ENCODE assay signal across 28 cellular contexts in the genomic region with DNA sequence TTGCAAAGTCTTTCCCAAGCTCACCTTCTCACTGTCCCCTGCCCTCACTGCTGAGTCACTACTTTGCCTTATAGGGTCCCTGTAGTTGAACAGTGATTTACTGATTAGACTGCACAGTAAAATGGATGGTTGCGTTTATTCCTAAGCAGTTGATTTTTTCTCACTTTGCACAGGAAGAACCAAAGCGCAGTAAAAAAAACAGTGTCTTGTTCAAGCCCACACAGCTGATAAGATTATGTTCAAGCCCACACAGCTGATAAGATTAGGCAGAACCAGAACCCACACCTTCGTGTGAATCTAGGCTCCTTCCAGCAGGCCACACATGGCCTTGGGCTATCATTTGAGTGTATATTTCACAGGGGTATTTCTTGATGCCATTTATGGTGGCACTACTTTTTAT.
DNase-seq lines count a peak whose midpoint lies in the region; ATAC-seq, FAIRE-seq and TF ChIP-seq lines count a peak whose summit lies in the region.
"Had no signal": no experiment of that assay in that cellular context is flagged by ENCODE, and none has a peak within 500 bp of the region (broad histone marks: within the 10 kb centered on the region; RNA-seq: fewer than 3 reads in every experiment).

No MANE protein-coding gene starts in this region.

- peak overlapping the region; percentile 100 for H3K27ac Mint-ChIP-seq in astrocyte (ENCODE audit: unreplicated experiment)
- H3K27ac Mint-ChIP-seq: activated naive CD4-positive, alpha-beta T cell treated with anti-CD3 and anti-CD28 coated beads, Interleukin-2, amount 10 ng/mL, durations not matched to agents 7 days and 5 days; CD8-positive, alpha-beta T cell; mesothelial cell of epicardium; natural killer cell treated with Interleukin-12 subunit alpha and Interleukin-12 subunit beta and Interleukin-15 and Interleukin-18, amount 100 ng/mL, for 72 hours; stimulated activated naive B cell treated with anti-CD40 and anti-IgM and Interleukin-4, amounts not matched to agents 10 μg/mL and 1 μg/mL and 100 μg/mL, for 72 hours had no signal

- peaks cover 31% of the 10 kb centered on the region for H3K4me1 Mint-ChIP-seq in astrocyte (ENCODE audit: low read depth, unreplicated experiment)
- H3K4me1 Mint-ChIP-seq: activated naive CD4-positive, alpha-beta T cell treated with anti-CD3 and anti-CD28 coated beads, Interleukin-2, amount 10 ng/mL, durations not matched to agents 7 days and 5 days had no signal

- H4K20me1 ChIP-seq in astrocyte (ENCODE audit: insufficient read depth, low read length) (no peaks in the 10 kb centered on the region), hepatocyte (ENCODE audit: insufficient read depth, poor library complexity, severe bottlenecking) (no peaks in the 10 kb centered on the region), smooth muscle cell (ENCODE audit: low read depth) (no peaks in the 10 kb centered on the region)

- ATAC-seq in mucosa of descending colon, result no peak
- ATAC-seq in GM21717 (IDR thresholded peaks at IDR 0.05; ENCODE audit: unreplicated experiment), result no peak
- ATAC-seq: CD8-positive, alpha-beta T cell; heart left ventricle; HepG2; left colon; natural killer cell treated with Interleukin-12 subunit alpha and Interleukin-12 subunit beta and Interleukin-15 and Interleukin-18, amount 100 ng/mL, for 72 hours; stimulated activated naive B cell treated with anti-CD40 and anti-IgM and Interleukin-4, amounts not matched to agents 10 μg/mL and 1 μg/mL and 100 μg/mL, for 72 hours had no signal

- peaks cover 26% of the 10 kb centered on the region for H3F3A ChIP-seq in smooth muscle cell (ENCODE audit: low read depth)

- H3K36me3 ChIP-seq in HUES6 (ENCODE audit: control insufficient read depth, insufficient read depth, low read length) (no peaks in the 10 kb centered on the region), astrocyte (ENCODE audit: insufficient read depth, low read length) (no peaks in the 10 kb centered on the region), hepatocyte (replicated peaks; ENCODE audit: insufficient read depth, low read depth) (no peaks in the 10 kb centered on the region), smooth muscle cell (ENCODE audit: low read depth) (no peaks in the 10 kb centered on the region), mucosa of descending colon (ENCODE audit: low read depth) (no peaks in the 10 kb centered on the region)
- H3K36me3 ChIP-seq: cardiac muscle cell, heart left ventricle, ovary had no signal

- H2AFZ ChIP-seq in astrocyte (ENCODE audit: low read depth, low read length), result no peak overlapping the region
- H2AFZ ChIP-seq in hepatocyte, result no peak overlapping the region
- H2AFZ ChIP-seq in smooth muscle cell (ENCODE audit: low read depth), result no peak overlapping the region

- H3K9me3 ChIP-seq in HUES6 (ENCODE audit: control insufficient read depth, insufficient read depth, low read depth, low read length), result peaks cover 13% of the 10 kb centered on the region
- H3K9me3 ChIP-seq in astrocyte (ENCODE audit: insufficient read depth, low read depth, low read length), result peaks cover 2% of the 10 kb centered on the region
- H3K9me3 ChIP-seq in hepatocyte (ENCODE audit: low read depth), result no peaks in the 10 kb centered on the region
- no peaks in the 10 kb centered on the region for H3K9me3 ChIP-seq in smooth muscle cell (replicated peaks; ENCODE audit: low read depth)
- H3K9me3 ChIP-seq in mucosa of descending colon, result no peaks in the 10 kb centered on the region
- H3K9me3 ChIP-seq: ovary, testis had no signal

- DNase-seq in astrocyte (ENCODE audit: low read depth) (peak; percentile 12), hepatocyte (ENCODE audit: low spot score) (no peak), smooth muscle cell (lab: John Stamatoyannopoulos, UW; ENCODE audit: unreplicated experiment) (no peak), mucosa of descending colon (no peak), putamen (ENCODE audit: low spot score) (no peak)
- DNase-seq: activated CD4-positive, alpha-beta T cell treated with anti-CD3 and anti-CD28 coated beads for 1 hour; activated naive CD4-positive, alpha-beta T cell treated with anti-CD3 and anti-CD28 coated beads, Interleukin-2, amount 10 ng/mL, durations not matched to agents 7 days and 5 days; CD8-positive, alpha-beta T cell; cortex of kidney; heart left ventricle; left colon; NCI-H187; NCI-H2171 treated with DMSO at 0.1 percent for 48 hours; NCI-H524 treated with DMSO at 0.1 percent for 48 hours; ovary; right cardiac atrium; stimulated activated CD4-positive, alpha-beta T cell treated with anti-CD3 and anti-CD28 coated beads, Interleukin-4, amount 100 ng/mL, for 24 hours; stimulated activated naive B cell treated with anti-CD40 and anti-IgM and Interleukin-4, amounts not matched to agents 10 μg/mL and 1 μg/mL and 100 μg/mL, for 72 hours; testis had no signal

- FAIRE-seq in astrocyte (lab: Jason Lieb, UNC), result no peak
- FAIRE-seq: G401.6, HepG2, RCC 7860 had no signal

- 20% methylated on average over 3 of the region's 3 CpGs for WGBS in hepatocyte (ENCODE audit: low lambda C conversion rate, missing lambda C conversion rate)
- WGBS in smooth muscle cell (ENCODE audit: low lambda C conversion rate), result 4% methylated on average over 3 of the region's 3 CpGs

- H3K4me2 ChIP-seq in astrocyte (ENCODE audit: low read length) (no peak overlapping the region), hepatocyte (no peak overlapping the region), smooth muscle cell (peak overlapping the region; percentile 42)

- H3K4me1 ChIP-seq in HUES6 (ENCODE audit: control insufficient read depth, insufficient read depth, low read length), result peaks cover 10% of the 10 kb centered on the region
- H3K4me1 ChIP-seq in astrocyte (ENCODE audit: insufficient read depth, low read length), result peaks cover 7% of the 10 kb centered on the region
- H3K4me1 ChIP-seq in hepatocyte (ENCODE audit: insufficient read depth), result peaks cover 11% of the 10 kb centered on the region
- H3K4me1 ChIP-seq in smooth muscle cell (ENCODE audit: low read depth), result peaks cover 7% of the 10 kb centered on the region
- no peaks in the 10 kb centered on the region for H3K4me1 ChIP-seq in mucosa of descending colon (ENCODE audit: low read depth)
- H3K4me1 ChIP-seq: testis had no signal

- no peaks in the 10 kb centered on the region for H3K36me3 Mint-ChIP-seq in astrocyte (ENCODE audit: low read depth, unreplicated experiment)
- H3K36me3 Mint-ChIP-seq: activated naive CD4-positive, alpha-beta T cell treated with anti-CD3 and anti-CD28 coated beads, Interleukin-2, amount 10 ng/mL, durations not matched to agents 7 days and 5 days; CD8-positive, alpha-beta T cell; natural killer cell treated with Interleukin-12 subunit alpha and Interleukin-12 subunit beta and Interleukin-15 and Interleukin-18, amount 100 ng/mL, for 72 hours; stimulated activated naive B cell treated with anti-CD40 and anti-IgM and Interleukin-4, amounts not matched to agents 10 μg/mL and 1 μg/mL and 100 μg/mL, for 72 hours had no signal

- TF ChIP-seq CTCF in astrocyte (IDR thresholded peaks at IDR 0.05; ENCODE audit: insufficient read depth, low read depth, low read length) (no peak), hepatocyte (IDR thresholded peaks at IDR 0.05; ENCODE audit: poor library complexity) (no peak), smooth muscle cell (IDR thresholded peaks at IDR 0.05; ENCODE audit: borderline replicate concordance, insufficient read depth, poor library complexity, severe bottlenecking) (no peak), mucosa of descending colon (IDR thresholded peaks at IDR 0.05) (no peak)

- no peak overlapping the region for H3K4me3 ChIP-seq in HUES6 (ENCODE audit: low read depth, low read length)
- no peak overlapping the region for H3K4me3 ChIP-seq in astrocyte (ENCODE audit: insufficient read depth, low read depth, low read length)
- no peak overlapping the region for H3K4me3 ChIP-seq in hepatocyte
- H3K4me3 ChIP-seq in smooth muscle cell, result no peak overlapping the region
- no peak overlapping the region for H3K4me3 ChIP-seq in mucosa of descending colon
- H3K4me3 ChIP-seq: cardiac muscle cell, heart left ventricle, ovary, testis had no signal

- H3K27me3 ChIP-seq in HUES6 (ENCODE audit: control insufficient read depth, insufficient read depth, low read length) (no peaks in the 10 kb centered on the region), astrocyte (ENCODE audit: insufficient read depth, low read length) (no peaks in the 10 kb centered on the region), hepatocyte (no peaks in the 10 kb centered on the region), smooth muscle cell (ENCODE audit: low read depth) (no peaks in the 10 kb centered on the region)
- H3K27me3 ChIP-seq: cardiac muscle cell, heart left ventricle, ovary, testis had no signal

- H3K9ac ChIP-seq in HUES6 (ENCODE audit: low read length) (peak overlapping the region; percentile 55), astrocyte (ENCODE audit: low read length) (no peak overlapping the region), smooth muscle cell (ENCODE audit: low read depth) (peak overlapping the region; percentile 63)

- intact Hi-C loops in mucosa of descending colon (cut with DNase I, micrococcal nuclease), result no loop called here

- H3K9me3 Mint-ChIP-seq in astrocyte (ENCODE audit: unreplicated experiment), result peaks cover 8% of the 10 kb centered on the region
- H3K9me3 Mint-ChIP-seq: CD8-positive, alpha-beta T cell; natural killer cell treated with Interleukin-12 subunit alpha and Interleukin-12 subunit beta and Interleukin-15 and Interleukin-18, amount 100 ng/mL, for 72 hours had no signal

- H3K79me2 ChIP-seq in astrocyte (ENCODE audit: insufficient read depth, low read length) (no peaks in the 10 kb centered on the region), hepatocyte (no peaks in the 10 kb centered on the region), smooth muscle cell (ENCODE audit: low read depth) (no peaks in the 10 kb centered on the region)

- H3K27ac ChIP-seq in HUES6 (ENCODE audit: low read depth, low read length), result no peak overlapping the region
- no peak overlapping the region for H3K27ac ChIP-seq in astrocyte (ENCODE audit: low read depth, low read length)
- peak overlapping the region; percentile 81 for H3K27ac ChIP-seq in hepatocyte
- H3K27ac ChIP-seq in smooth muscle cell (ENCODE audit: low read depth), result peak overlapping the region; percentile 98
- H3K27ac ChIP-seq: cardiac muscle cell, HL-60, ovary, testis had no signal

- H3K9me2 ChIP-seq in hepatocyte (replicated peaks; ENCODE audit: insufficient read depth), result no peaks in the 10 kb centered on the region

- H3K4me3 Mint-ChIP-seq in astrocyte (ENCODE audit: unreplicated experiment), result no peak overlapping the region
- H3K4me3 Mint-ChIP-seq: activated naive CD4-positive, alpha-beta T cell treated with anti-CD3 and anti-CD28 coated beads, Interleukin-2, amount 10 ng/mL, durations not matched to agents 7 days and 5 days; CD8-positive, alpha-beta T cell; mesothelial cell of epicardium; natural killer cell treated with Interleukin-12 subunit alpha and Interleukin-12 subunit beta and Interleukin-15 and Interleukin-18, amount 100 ng/mL, for 72 hours; stimulated activated naive B cell treated with anti-CD40 and anti-IgM and Interleukin-4, amounts not matched to agents 10 μg/mL and 1 μg/mL and 100 μg/mL, for 72 hours had no signal

- peaks cover 4% of the 10 kb centered on the region for H3K27me3 Mint-ChIP-seq in astrocyte (ENCODE audit: low read depth, unreplicated experiment)

Comparison
In these comparisons a context has a peak if more than half of its experiments do, and no peak if none do; other contexts are left out.
1. H3K27ac ChIP-seq: peak in hepatocyte (single experiment) and smooth muscle cell (single experiment); none in HUES6 (single experiment) and astrocyte (single experiment).